Comparison of ENCODE assay signal across 21 cellular contexts in genomic region chr2:220646424-220646823, GRCh38.
DNase-seq lines count a peak whose midpoint lies in the region; ATAC-seq and TF ChIP-seq lines count a peak whose summit lies in the region.
"Had no signal": no experiment of that assay in that cellular context is flagged by ENCODE, and none has a peak within 500 bp of the region (broad histone marks: within the 10 kb centered on the region; RNA-seq: fewer than 3 reads in every experiment).

No MANE protein-coding gene starts in this region.

- no peak for DNase-seq in memory B cell (ENCODE audit: low spot score in 2 of 2)
- no peak for DNase-seq in amygdala (lab: John Stamatoyannopoulos, UW)
- no peak for DNase-seq in NCI-H2107 (lab: John Stamatoyannopoulos, UW)
- no peak for DNase-seq in vagina (ENCODE audit: extremely low spot score in 2 of 2)
- DNase-seq: activated CD8-positive, alpha-beta memory T cell treated with anti-CD3 and anti-CD28 coated beads, Interleukin-2, amount 10 ng/mL, durations not matched to agents 7 days and 5 days; body of pancreas; DMS 273 treated with DMSO at 0.1 percent for 48 hours; HFFc6; immature natural killer cell; NCI-H1694; spleen; stimulated activated naive CD4-positive, alpha-beta T cell had no signal

- H3K4me3 Mint-ChIP-seq in memory B cell = no peak overlapping the region
- H3K4me3 Mint-ChIP-seq: activated CD8-positive, alpha-beta memory T cell treated with anti-CD3 and anti-CD28 coated beads, Interleukin-2, amount 10 ng/mL, durations not matched to agents 7 days and 5 days; dendritic cell treated with granulocyte-macrophage colony-stimulating factor and Interleukin-4, amounts not matched to agents 40 ng/mL and 50 ng/mL, for 4 days; HFFc6; immature natural killer cell; type B pancreatic cell had no signal

- H3K9me3 Mint-ChIP-seq in memory B cell = peaks cover 5% of the 10 kb centered on the region
- H3K9me3 Mint-ChIP-seq: dendritic cell treated with granulocyte-macrophage colony-stimulating factor and Interleukin-4, amounts not matched to agents 40 ng/mL and 50 ng/mL, for 4 days; HFFc6; immature natural killer cell; type B pancreatic cell had no signal

- H3K27ac ChIP-seq in vagina = no peak overlapping the region
- H3K27ac ChIP-seq: body of pancreas, spleen had no signal

- H3K9me3 ChIP-seq in vagina = no peaks in the 10 kb centered on the region
- H3K9me3 ChIP-seq: body of pancreas, spleen had no signal

- no peak overlapping the region for H3K4me3 ChIP-seq in vagina
- H3K4me3 ChIP-seq: body of pancreas, spleen had no signal

- TF ChIP-seq POLR2A in vagina (IDR thresholded peaks at IDR 0.05) = no peak

- H3K27me3 ChIP-seq in vagina = no peaks in the 10 kb centered on the region
- H3K27me3 ChIP-seq: body of pancreas, spleen had no signal

- H3K4me1 ChIP-seq in vagina = no peaks in the 10 kb centered on the region
- H3K4me1 ChIP-seq: body of pancreas, spleen had no signal

- no peak for TF ChIP-seq CTCF in vagina (IDR thresholded peaks at IDR 0.05)

- peak; percentile 60 for ATAC-seq in GM18870 (IDR thresholded peaks at IDR 0.05; ENCODE audit: unreplicated experiment)
- peak; percentile 70 for ATAC-seq in GM21515 (IDR thresholded peaks at IDR 0.05; ENCODE audit: unreplicated experiment)
- ATAC-seq in HG03378 (IDR thresholded peaks at IDR 0.05; ENCODE audit: unreplicated experiment) = peak; percentile 61
- no peak for ATAC-seq in memory B cell (ENCODE audit: low read depth)
- ATAC-seq in HG02759 (IDR thresholded peaks at IDR 0.05; ENCODE audit: unreplicated experiment) = no peak
- ATAC-seq: activated CD4-positive, CD25-positive, alpha-beta regulatory T cell treated with anti-CD3 and anti-CD28 coated beads, Interleukin-2, amount 50 U/mL, for 24 hours; activated CD8-positive, alpha-beta memory T cell treated with anti-CD3 and anti-CD28 coated beads, Interleukin-2, amount 10 ng/mL, durations not matched to agents 7 days and 5 days; body of pancreas; Right ventricle myocardium inferior had no signal

- peak overlapping the region; percentile 25 for H3K27ac Mint-ChIP-seq in memory B cell
- H3K27ac Mint-ChIP-seq: activated CD8-positive, alpha-beta memory T cell treated with anti-CD3 and anti-CD28 coated beads, Interleukin-2, amount 10 ng/mL, durations not matched to agents 7 days and 5 days; dendritic cell treated with granulocyte-macrophage colony-stimulating factor and Interleukin-4, amounts not matched to agents 40 ng/mL and 50 ng/mL, for 4 days; HFFc6; immature natural killer cell; progenitor cell of endocrine pancreas; type B pancreatic cell had no signal

- no peaks in the 10 kb centered on the region for H3K36me3 ChIP-seq in vagina
- H3K36me3 ChIP-seq: spleen had no signal

- H3K27me3 Mint-ChIP-seq in memory B cell = no peaks in the 10 kb centered on the region
- H3K27me3 Mint-ChIP-seq: activated CD8-positive, alpha-beta memory T cell treated with anti-CD3 and anti-CD28 coated beads, Interleukin-2, amount 10 ng/mL, durations not matched to agents 7 days and 5 days; dendritic cell treated with granulocyte-macrophage colony-stimulating factor and Interleukin-4, amounts not matched to agents 40 ng/mL and 50 ng/mL, for 4 days had no signal

- no peaks in the 10 kb centered on the region for H3K36me3 Mint-ChIP-seq in memory B cell
- H3K36me3 Mint-ChIP-seq: activated CD8-positive, alpha-beta memory T cell treated with anti-CD3 and anti-CD28 coated beads, Interleukin-2, amount 10 ng/mL, durations not matched to agents 7 days and 5 days; immature natural killer cell; type B pancreatic cell had no signal

- peaks cover 6% of the 10 kb centered on the region for H3K4me1 Mint-ChIP-seq in memory B cell
- H3K4me1 Mint-ChIP-seq: immature natural killer cell had no signal

- intact Hi-C loops in vagina (cut with DNase I) = no loop called here

Comparison
In these comparisons a context has a peak if more than half of its experiments do, and no peak if none do; other contexts are left out.
1. ATAC-seq: peak in GM18870 (single experiment), GM21515 (single experiment) and HG03378 (single experiment); none in memory B cell (single experiment) and HG02759 (single experiment).